In genomic region chr15:25862087-25862468, GRCh38 we compare ENCODE assay signal across 8 cellular contexts. TPM values are rescaled to one million over a fixed set of nuclear protein-coding genes. Genes with fewer than 3 reads are reported as not detected.
DNase-seq lines count a peak whose midpoint lies in the region; ATAC-seq and TF ChIP-seq lines count a peak whose summit lies in the region.

No MANE protein-coding gene starts in this region.

- no peak for DNase-seq in HFF-Myc (ENCODE audit: extremely low read depth, low read depth)
- peak; percentile 41 for DNase-seq in activated naive CD4-positive, alpha-beta T cell treated with anti-CD3 and anti-CD28 coated beads for 36 hours
- no peak for DNase-seq in NCI-H69 (lab: John Stamatoyannopoulos, UW)
- no peak for DNase-seq in D341Med (ENCODE audit: low spot score)

- peak overlapping the region; percentile 97 for H3K27ac Mint-ChIP-seq in activated naive CD4-positive, alpha-beta T cell treated with anti-CD3 and anti-CD28 coated beads for 36 hours

- peaks cover 30% of the 10 kb centered on the region for H3K36me3 Mint-ChIP-seq in activated naive CD4-positive, alpha-beta T cell treated with anti-CD3 and anti-CD28 coated beads for 36 hours (ENCODE audit: low read depth)

- ATAC-seq in HG03159 (IDR thresholded peaks at IDR 0.05; ENCODE audit: unreplicated experiment) (no peak), HG03442 (IDR thresholded peaks at IDR 0.05; ENCODE audit: unreplicated experiment) (no peak)

- CTCF ChIA-PET in activated naive CD4-positive, alpha-beta T cell treated with anti-CD3 and anti-CD28 coated beads for 36 hours (lab: Charles Lee) = interaction anchor here (0.9 to 3.8 kb wide), 5 partner anchors 14 to 87 kb away, joined by 4 to 22 read pairs (median 14); no protein-coding TSS in a partner anchor

- H3K4me1 Mint-ChIP-seq in activated naive CD4-positive, alpha-beta T cell treated with anti-CD3 and anti-CD28 coated beads for 36 hours (ENCODE audit: low read depth) = peaks cover 39% of the 10 kb centered on the region

- no peaks in the 10 kb centered on the region for H3K9me3 ChIP-seq in iPS-18a (ENCODE audit: control insufficient read depth, low read depth, low read length)

- H3K36me3 ChIP-seq in iPS-18a (ENCODE audit: control insufficient read depth, low read depth, low read length) = no peaks in the 10 kb centered on the region

- no peaks in the 10 kb centered on the region for H3K4me1 ChIP-seq in iPS-18a (ENCODE audit: control insufficient read depth, low read depth, low read length)

- H3K4me3 ChIP-seq in HFF-Myc (replicated peaks; ENCODE audit: low read depth, low read length) (peak overlapping the region; percentile 64), iPS-18a (ENCODE audit: low read length) (peak overlapping the region; percentile 68), skin epidermis (peak overlapping the region; percentile 42 to 59 (median 50))

- peak overlapping the region; percentile 94 for H3K4me3 Mint-ChIP-seq in activated naive CD4-positive, alpha-beta T cell treated with anti-CD3 and anti-CD28 coated beads for 36 hours

- intact Hi-C loops in activated naive CD4-positive, alpha-beta T cell treated with anti-CD3 and anti-CD28 coated beads for 36 hours (cut with micrococcal nuclease) = loop anchor here (2.0 to 5.0 kb wide), 2 partner anchors 43 to 125 kb away; no protein-coding TSS in a partner anchor

- H3K9ac ChIP-seq in iPS-18a (ENCODE audit: low read length) = no peak overlapping the region

- H3K27me3 Mint-ChIP-seq in activated naive CD4-positive, alpha-beta T cell treated with anti-CD3 and anti-CD28 coated beads for 36 hours (ENCODE audit: low read depth) = no peaks in the 10 kb centered on the region

- no peaks in the 10 kb centered on the region for H3K9me3 Mint-ChIP-seq in activated naive CD4-positive, alpha-beta T cell treated with anti-CD3 and anti-CD28 coated beads for 36 hours

- no peak overlapping the region for H3K27ac ChIP-seq in iPS-18a (ENCODE audit: low read length)
- peak overlapping the region in 18 of 21 experiments; percentile 31 to 90 (median 78) for H3K27ac ChIP-seq in skin epidermis

- no peak for TF ChIP-seq CTCF in HFF-Myc (IDR thresholded peaks at IDR 0.05; ENCODE audit: low read depth, low read length, missing control alignments)

- H3K27me3 ChIP-seq in iPS-18a (ENCODE audit: control insufficient read depth, insufficient read depth, low read length) = peaks cover 65% of the 10 kb centered on the region

RNA-seq across cellular contexts. Expression of gene ATP10A, which starts 1.0 kb away (rescaled TPM):
- 10 to 100 TPM; 11.9 to 13.0 TPM for total RNA-seq in activated naive CD4-positive, alpha-beta T cell treated with anti-CD3 and anti-CD28 coated beads for 36 hours
